ENCODE assay signal across 8 cellular contexts in the genomic region with DNA sequence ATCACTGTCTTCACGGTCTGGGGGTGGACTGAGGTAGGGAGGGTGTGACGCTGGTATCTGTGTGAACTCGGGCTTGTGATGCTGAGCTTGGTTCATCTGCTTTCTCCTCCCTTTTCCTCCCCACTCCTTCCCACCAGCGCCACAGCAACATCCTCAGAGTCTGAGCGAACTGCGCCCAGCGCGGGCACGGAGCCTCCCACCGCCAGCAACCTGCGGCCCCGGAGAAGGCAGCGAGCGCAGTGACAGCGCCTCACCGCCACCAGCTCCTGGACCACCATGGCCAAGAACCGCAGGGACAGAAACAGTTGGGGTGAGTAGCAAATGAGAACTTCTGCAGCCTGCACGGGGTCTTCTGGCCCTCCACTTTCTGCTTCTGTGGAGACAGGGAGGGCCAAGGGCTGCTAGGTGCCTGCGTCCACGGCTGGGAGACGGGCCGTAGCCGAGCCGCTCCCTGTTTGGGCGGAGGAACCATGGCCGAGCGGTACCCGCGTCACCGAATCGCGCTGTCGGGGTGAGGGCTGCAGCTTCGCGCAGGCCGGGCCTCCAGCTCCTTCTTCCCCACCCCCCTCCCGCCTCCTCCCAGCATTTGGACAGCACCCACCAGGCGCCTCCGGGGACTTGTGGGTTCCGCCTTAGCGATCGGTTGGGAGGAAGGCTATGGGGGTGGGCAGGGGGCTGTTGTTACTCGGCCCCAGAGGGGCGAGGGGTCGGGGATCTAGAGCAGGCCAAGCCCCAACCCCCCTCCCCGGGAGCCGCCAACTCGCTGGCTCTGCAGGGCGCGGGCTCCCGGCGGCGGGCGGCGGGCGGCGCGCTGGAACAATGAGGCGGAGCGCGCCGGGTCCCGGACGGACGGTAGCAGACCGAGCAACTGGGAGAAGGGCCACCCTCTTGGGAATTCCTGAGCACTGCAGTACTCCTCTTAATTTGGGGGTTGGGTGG. TPM values are rescaled to one million over a fixed set of nuclear protein-coding genes. Genes with fewer than 3 reads are reported as not detected.
DNase-seq lines count a peak whose midpoint lies in the region; ATAC-seq and TF ChIP-seq lines count a peak whose summit lies in the region.

A gene (plus strand): TSS at position 156 of the 939 bp plus-strand sequence. CDS start 121 bp downstream, at position 277.

- ATAC-seq in PC-3: peak; percentile 90
- ATAC-seq in natural killer cell: peak; percentile 74 to 77 (median 76)

- no TSS peak for BruUV-seq in PC-3 (replicated peaks; lab: Mats Ljungman, UMichigan)

- H3K9me3 ChIP-seq in PC-3 (ENCODE audit: low read length): no peaks in the 10 kb centered on the region

- H3K79me2 ChIP-seq in PC-3 (ENCODE audit: low read length): no peaks in the 10 kb centered on the region

- TF ChIP-seq CTCF in PC-3 (conservative IDR thresholded peaks at IDR 0.05; ENCODE audit: low read depth, low read length) (no peak), foreskin fibroblast (IDR thresholded peaks at IDR 0.05; ENCODE audit: low read depth, low read length) (no peak), natural killer cell (IDR thresholded peaks at IDR 0.05) (no peak)

- H3K9ac ChIP-seq in PC-3 (ENCODE audit: low read length): peak within 1 kb of the TSS; percentile 7

- H3F3A ChIP-seq in PC-3 (ENCODE audit: low read length, unreplicated experiment): no peaks in the 10 kb centered on the region

- intact Hi-C loops in PC-3 (cut with micrococcal nuclease) (loop anchor here (1.0 kb wide), 2 partner anchors 9 to 17 kb away; no protein-coding TSS in a partner anchor), natural killer cell (cut with micrococcal nuclease) (no loop called here)
- intact Hi-C loops in activated naive CD4-positive, alpha-beta T cell treated with anti-CD3 and anti-CD28 coated beads for 36 hours (cut with micrococcal nuclease): loop anchor here (1.0 kb wide), 1 partner anchor 181 kb away; no protein-coding TSS in a partner anchor

- H3K4me1 Mint-ChIP-seq in activated naive CD4-positive, alpha-beta T cell treated with anti-CD3 and anti-CD28 coated beads for 36 hours (ENCODE audit: low read depth): peaks cover 4% of the 10 kb centered on the region
- H3K4me1 Mint-ChIP-seq in natural killer cell: peaks cover 13 to 14% of the 10 kb centered on the region in 2 donors

- H3K27ac Mint-ChIP-seq in activated naive CD4-positive, alpha-beta T cell treated with anti-CD3 and anti-CD28 coated beads for 36 hours: no peak within 1 kb of the TSS
- H3K27ac Mint-ChIP-seq in natural killer cell: no peak within 1 kb of the TSS

- H4K20me1 ChIP-seq in PC-3 (ENCODE audit: low read length): no peaks in the 10 kb centered on the region

- H3K27me3 Mint-ChIP-seq in activated naive CD4-positive, alpha-beta T cell treated with anti-CD3 and anti-CD28 coated beads for 36 hours (ENCODE audit: low read depth): peaks cover 35% of the 10 kb centered on the region
- peaks cover 36 to 82% of the 10 kb centered on the region in 2 donors for H3K27me3 Mint-ChIP-seq in natural killer cell (ENCODE audit: low read depth in 2 of 2)

- POLR2A ChIA-PET in PC-3 (lab: Charles Lee; ENCODE audit: unreplicated experiment): interaction anchor here (0.5 to 0.7 kb wide), 7 partner anchors 30 to 323 kb away, joined by 3 to 7 read pairs (median 4); no protein-coding TSS in a partner anchor

- H3K4me3 ChIP-seq in PC-3 (ENCODE audit: low read length) (peak within 1 kb of the TSS; percentile 78), foreskin fibroblast (ENCODE audit: low read depth in 1 of 2, low read length in 2 of 2) (peak within 1 kb of the TSS; percentile 58 to 84)

- H3K9me2 ChIP-seq in PC-3 (replicated peaks; ENCODE audit: low read length): no peaks in the 10 kb centered on the region

- peak within 1 kb of the TSS; percentile 75 for H3K4me3 Mint-ChIP-seq in activated naive CD4-positive, alpha-beta T cell treated with anti-CD3 and anti-CD28 coated beads for 36 hours
- peak within 1 kb of the TSS; percentile 86 for H3K4me3 Mint-ChIP-seq in natural killer cell

- CTCF ChIA-PET in PC-3 (lab: Charles Lee): interaction anchor here (0.5 to 1.5 kb wide), 8 partner anchors 17 to 239 kb away, joined by 3 to 6 read pairs (median 4); a partner anchor contains a TSS
- CTCF ChIA-PET in activated naive CD4-positive, alpha-beta T cell treated with anti-CD3 and anti-CD28 coated beads for 36 hours (lab: Charles Lee): interaction anchor here (0.6 to 2.7 kb wide), 6 partner anchors 9 to 542 kb away, joined by 3 to 8 read pairs (median 4); no protein-coding TSS in a partner anchor

- no peaks in the 10 kb centered on the region for H3K36me3 Mint-ChIP-seq in activated naive CD4-positive, alpha-beta T cell treated with anti-CD3 and anti-CD28 coated beads for 36 hours (ENCODE audit: low read depth)
- H3K36me3 Mint-ChIP-seq in natural killer cell: no peaks in the 10 kb centered on the region

- H3K27me3 ChIP-seq in PC-3 (ENCODE audit: low read length): peaks cover 29% of the 10 kb centered on the region

- no peaks in the 10 kb centered on the region for H3K36me3 ChIP-seq in PC-3 (ENCODE audit: low read depth, low read length)

- H3K9me3 Mint-ChIP-seq in activated naive CD4-positive, alpha-beta T cell treated with anti-CD3 and anti-CD28 coated beads for 36 hours: no peaks in the 10 kb centered on the region
- no peaks in the 10 kb centered on the region for H3K9me3 Mint-ChIP-seq in natural killer cell

- no peak within 1 kb of the TSS for H3K27ac ChIP-seq in PC-3 (ENCODE audit: low read length)
- peak within 1 kb of the TSS; percentile 96 for H3K27ac ChIP-seq in temporal lobe (ENCODE audit: low read depth, low read length)

- H3K4me1 ChIP-seq in PC-3 (ENCODE audit: insufficient read depth, low read length): peaks cover 10% of the 10 kb centered on the region

- H3K4me2 ChIP-seq in PC-3 (ENCODE audit: low read length): peak within 1 kb of the TSS; percentile 97

- H2AFZ ChIP-seq in PC-3 (ENCODE audit: low read length): peak within 1 kb of the TSS; percentile 94

- peak; percentile 93 for DNase-seq in G401 (ENCODE audit: low spot score)
- DNase-seq in HuH-7 (ENCODE audit: low spot score): peak; percentile 33
- peak; percentile 68 for DNase-seq in PC-3
- DNase-seq in activated naive CD4-positive, alpha-beta T cell treated with anti-CD3 and anti-CD28 coated beads for 36 hours: peak; percentile 61
- peak; percentile 69 to 89 for DNase-seq in foreskin fibroblast
- DNase-seq in natural killer cell: peak; percentile 26
- no peak for DNase-seq in COLO829 (ENCODE audit: low spot score)

- in situ Hi-C loops in G401 (cut with HindIII; ENCODE audit: low sequenced_read_pairs): no loop called here

RNA-seq across cellular contexts. Expression of the gene that starts here (rescaled TPM):
- total RNA-seq in G401 (2014; rRNA removed; shearing (Covaris generic)): 2.8 TPM in 1 of 2 replicates, not detected in the other
- 0.63 and 1.3 TPM in 2 replicates for total RNA-seq in PC-3 (2014; rRNA removed)
- 1 to 10 TPM in 1 of 2 experiments, not detected in 1; 1.0 TPM for total RNA-seq in activated naive CD4-positive, alpha-beta T cell treated with anti-CD3 and anti-CD28 coated beads for 36 hours
- total RNA-seq in natural killer cell: 1 to 10 TPM; 1.6 to 3.8 (median 2.4) TPM
- total RNA-seq in temporal lobe: 70.6 TPM

Comparison
In these comparisons a context has a peak if more than half of its experiments do, and no peak if none do; other contexts are left out.
1. RNA of the gene that starts here (total RNA-seq): 70.6 TPM in temporal lobe (single experiment); 2.8 TPM in G401, 1.6 to 3.8 TPM in natural killer cell, 0.63 to 1.3 TPM in PC-3 and 1.0 TPM in activated naive CD4-positive, alpha-beta T cell treated with anti-CD3 and anti-CD28 coated beads for 36 hours; every median in the first group is over 10 times any median in the second.